Comparison of ENCODE assay signal across 39 cellular contexts in genomic region chr12:70933133-70933532, GRCh38. TPM values are rescaled to one million over a fixed set of nuclear protein-coding genes. Genes with fewer than 3 reads are reported as not detected.
"Had no signal": no experiment of that assay in that cellular context is flagged by ENCODE, and none has a peak within 500 bp of the region (broad histone marks: within the 10 kb centered on the region; RNA-seq: fewer than 3 reads in every experiment).

No MANE protein-coding gene starts in this region.

- ATAC-seq: activated CD8-positive, alpha-beta memory T cell treated with anti-CD3 and anti-CD28 coated beads, Interleukin-2, amount 10 ng/mL, durations not matched to agents 7 days and 5 days; activated CD8-positive, alpha-beta T cell treated with anti-CD3 and anti-CD28 coated beads, Interleukin-2, amount 10 ng/mL, durations not matched to agents 7 days and 5 days; activated naive CD8-positive, alpha-beta T cell treated with anti-CD3 and anti-CD28 coated beads, Interleukin-2, amount 50 U/mL, for 24 hours; T-cell; T-helper 17 cell had no signal

- H3K27ac ChIP-seq: ascending aorta, cardiac muscle cell, VCaP had no signal

- H3K4me3 ChIP-seq: ascending aorta, cardiac muscle cell had no signal

- DNase-seq: activated B cell treated with CpG ODN at 0.5 μM for 24 hours; activated CD4-positive, alpha-beta memory T cell treated with anti-CD3 and anti-CD28 coated beads, Interleukin-2, amount 10 ng/mL, durations not matched to agents 7 days and 5 days; activated CD4-positive, alpha-beta T cell treated with anti-CD3 and anti-CD28 coated beads for 4 hours; activated CD4-positive, alpha-beta T cell treated with anti-CD3 and anti-CD28 coated beads, Interleukin-2, amount 10 ng/mL, durations not matched to agents 24 days and 14 days; activated CD4-positive, alpha-beta T cell treated with anti-CD3 and anti-CD28 coated beads, Interleukin-2, amount 50 U/mL, for 1 hour; activated CD4-positive, alpha-beta T cell treated with anti-CD3 and anti-CD28 coated beads, Interleukin-2, amount 50 U/mL, for 4 hours; activated CD4-positive, CD25-positive, alpha-beta regulatory T cell treated with anti-CD3 and anti-CD28 coated beads, Interleukin-2, amount 50 U/mL, for 72 hours; activated CD8-positive, alpha-beta memory T cell treated with anti-CD3 and anti-CD28 coated beads for 24 hours; activated CD8-positive, alpha-beta memory T cell treated with anti-CD3 and anti-CD28 coated beads, Interleukin-2, amount 10 ng/mL, durations not matched to agents 7 days and 5 days; activated CD8-positive, alpha-beta memory T cell treated with anti-CD3 and anti-CD28 coated beads, Interleukin-2, amount 50 U/mL, for 48 hours; activated CD8-positive, alpha-beta T cell treated with anti-CD3 and anti-CD28 coated beads, Interleukin-2, amount 10 ng/mL, durations not matched to agents 7 days and 5 days; activated effector memory CD4-positive, alpha-beta T cell treated with Interleukin-2 at 50 U/mL for 16 hours; activated gamma-delta T cell; activated naive CD4-positive, alpha-beta T cell treated with anti-CD3 and anti-CD28 coated beads, Interleukin-2, amount 10 ng/mL, durations not matched to agents 7 days and 5 days; activated naive CD4-positive, alpha-beta T cell treated with Interleukin-2 at 50 U/mL for 16 hours; activated naive CD8-positive, alpha-beta T cell treated with anti-CD3 and anti-CD28 coated beads, Interleukin-2, amount 10 ng/mL, durations not matched to agents 7 days and 5 days; activated naive CD8-positive, alpha-beta T cell treated with anti-CD3 and anti-CD28 coated beads, Interleukin-2, amount 50 U/mL, for 24 hours; activated T-cell treated with anti-CD3 and anti-CD28 coated beads, Interleukin-2, amount 50 U/mL, for 24 hours; activated T-cell treated with anti-CD3 and anti-CD28 coated beads, Interleukin-2, amount 50 U/mL, for 48 hours; amygdala; anterior cingulate cortex; caudate nucleus; cerebellar nuclear complex; T-cell; T-helper 17 cell; T-helper 9 cell had no signal

- FAIRE-seq: bronchial epithelial cell, TTC549 had no signal

- H3K4me3 Mint-ChIP-seq: activated B cell treated with CpG ODN at 0.5 μM for 24 hours; activated CD4-positive, alpha-beta memory T cell treated with anti-CD3 and anti-CD28 coated beads, Interleukin-2, amount 10 ng/mL, durations not matched to agents 7 days and 5 days; activated CD4-positive, alpha-beta T cell treated with anti-CD3 and anti-CD28 coated beads, Interleukin-2, amount 10 ng/mL, durations not matched to agents 24 days and 14 days; activated CD8-positive, alpha-beta memory T cell treated with anti-CD3 and anti-CD28 coated beads, Interleukin-2, amount 10 ng/mL, durations not matched to agents 7 days and 5 days; activated CD8-positive, alpha-beta T cell treated with anti-CD3 and anti-CD28 coated beads, Interleukin-2, amount 10 ng/mL, durations not matched to agents 7 days and 5 days; activated naive CD4-positive, alpha-beta T cell treated with anti-CD3 and anti-CD28 coated beads, Interleukin-2, amount 10 ng/mL, durations not matched to agents 7 days and 5 days; activated naive CD4-positive, alpha-beta T cell treated with anti-CD3 and anti-CD28 coated beads, Interleukin-2, amount 50 U/mL, for 24 hours; activated naive CD8-positive, alpha-beta T cell; activated naive CD8-positive, alpha-beta T cell treated with anti-CD3 and anti-CD28 coated beads, Interleukin-2, amount 10 ng/mL, durations not matched to agents 7 days and 5 days; activated naive CD8-positive, alpha-beta T cell treated with anti-CD3 and anti-CD28 coated beads, Interleukin-2, amount 50 U/mL, for 24 hours; activated T-cell treated with anti-CD3 and anti-CD28 coated beads, Interleukin-2, amount 50 U/mL, for 24 hours; brain; central memory CD8-positive, alpha-beta T cell; T-cell; T-helper 17 cell; T-helper 2 cell treated with Interferon-gamma antibody and Interleukin-4, amounts not matched to agents 5 μg/mL and 100 μg/mL, for 36 hours had no signal

- H3K9me3 Mint-ChIP-seq: activated B cell treated with CpG ODN at 0.5 μM for 24 hours; activated CD4-positive, alpha-beta memory T cell treated with anti-CD3 and anti-CD28 coated beads, Interleukin-2, amount 10 ng/mL, durations not matched to agents 7 days and 5 days; activated CD4-positive, alpha-beta T cell treated with anti-CD3 and anti-CD28 coated beads, Interleukin-2, amount 10 ng/mL, durations not matched to agents 24 days and 14 days; activated naive CD4-positive, alpha-beta T cell treated with anti-CD3 and anti-CD28 coated beads, Interleukin-2, amount 10 ng/mL, durations not matched to agents 7 days and 5 days; activated naive CD8-positive, alpha-beta T cell treated with anti-CD3 and anti-CD28 coated beads, Interleukin-2, amount 10 ng/mL, durations not matched to agents 7 days and 5 days; activated naive CD8-positive, alpha-beta T cell treated with anti-CD3 and anti-CD28 coated beads, Interleukin-2, amount 50 U/mL, for 24 hours; activated T-cell treated with anti-CD3 and anti-CD28 coated beads, Interleukin-2, amount 50 U/mL, for 24 hours; activated T-helper 2 cell treated with anti-CD3 and anti-CD28 coated beads, Interferon-gamma antibody, Interleukin-2, Interleukin-4, amounts not matched to agents 10 μg/mL and 5 μg/mL and 100 μg/mL, durations not matched to agents 14 hours and 24 hours and 36 hours; brain; T-cell; T-helper 2 cell treated with Interferon-gamma antibody and Interleukin-4, amounts not matched to agents 5 μg/mL and 100 μg/mL, for 36 hours had no signal

- H3K9me3 ChIP-seq: ascending aorta had no signal

- H3K27me3 Mint-ChIP-seq: activated CD4-positive, alpha-beta memory T cell treated with anti-CD3 and anti-CD28 coated beads, Interleukin-2, amount 10 ng/mL, durations not matched to agents 7 days and 5 days; activated CD4-positive, alpha-beta T cell treated with anti-CD3 and anti-CD28 coated beads, Interleukin-2, amount 10 ng/mL, durations not matched to agents 24 days and 14 days; activated CD8-positive, alpha-beta memory T cell treated with anti-CD3 and anti-CD28 coated beads, Interleukin-2, amount 10 ng/mL, durations not matched to agents 7 days and 5 days; activated naive CD4-positive, alpha-beta T cell treated with anti-CD3 and anti-CD28 coated beads, Interleukin-2, amount 10 ng/mL, durations not matched to agents 7 days and 5 days; activated naive CD8-positive, alpha-beta T cell; activated naive CD8-positive, alpha-beta T cell treated with anti-CD3 and anti-CD28 coated beads, Interleukin-2, amount 10 ng/mL, durations not matched to agents 7 days and 5 days; activated naive CD8-positive, alpha-beta T cell treated with anti-CD3 and anti-CD28 coated beads, Interleukin-2, amount 50 U/mL, for 24 hours; activated T-cell treated with anti-CD3 and anti-CD28 coated beads, Interleukin-2, amount 50 U/mL, for 24 hours; central memory CD8-positive, alpha-beta T cell; T-helper 17 cell had no signal

- H3K27me3 ChIP-seq: ascending aorta, cardiac muscle cell had no signal

- H3K4me1 Mint-ChIP-seq: activated B cell treated with CpG ODN at 0.5 μM for 24 hours; activated CD4-positive, alpha-beta memory T cell treated with anti-CD3 and anti-CD28 coated beads, Interleukin-2, amount 10 ng/mL, durations not matched to agents 7 days and 5 days; activated CD4-positive, alpha-beta T cell treated with anti-CD3 and anti-CD28 coated beads, Interleukin-2, amount 10 ng/mL, durations not matched to agents 24 days and 14 days; activated CD8-positive, alpha-beta memory T cell treated with anti-CD3 and anti-CD28 coated beads, Interleukin-2, amount 10 ng/mL, durations not matched to agents 7 days and 5 days; activated naive CD4-positive, alpha-beta T cell treated with anti-CD3 and anti-CD28 coated beads, Interleukin-2, amount 10 ng/mL, durations not matched to agents 7 days and 5 days; activated naive CD4-positive, alpha-beta T cell treated with anti-CD3 and anti-CD28 coated beads, Interleukin-2, amount 50 U/mL, for 24 hours; activated naive CD8-positive, alpha-beta T cell treated with anti-CD3 and anti-CD28 coated beads, Interleukin-2, amount 10 ng/mL, durations not matched to agents 7 days and 5 days; activated naive CD8-positive, alpha-beta T cell treated with anti-CD3 and anti-CD28 coated beads, Interleukin-2, amount 50 U/mL, for 24 hours; brain; central memory CD8-positive, alpha-beta T cell; T-cell; T-helper 17 cell had no signal

- H3K36me3 ChIP-seq: ascending aorta, cardiac muscle cell had no signal

- H3K27ac Mint-ChIP-seq: activated B cell treated with CpG ODN at 0.5 μM for 24 hours; activated CD4-positive, alpha-beta memory T cell treated with anti-CD3 and anti-CD28 coated beads, Interleukin-2, amount 10 ng/mL, durations not matched to agents 7 days and 5 days; activated CD4-positive, alpha-beta T cell treated with anti-CD3 and anti-CD28 coated beads, Interleukin-2, amount 10 ng/mL, durations not matched to agents 24 days and 14 days; activated CD8-positive, alpha-beta memory T cell treated with anti-CD3 and anti-CD28 coated beads, Interleukin-2, amount 10 ng/mL, durations not matched to agents 7 days and 5 days; activated CD8-positive, alpha-beta T cell treated with anti-CD3 and anti-CD28 coated beads, Interleukin-2, amount 10 ng/mL, durations not matched to agents 7 days and 5 days; activated naive CD4-positive, alpha-beta T cell treated with anti-CD3 and anti-CD28 coated beads, Interleukin-2, amount 10 ng/mL, durations not matched to agents 7 days and 5 days; activated naive CD4-positive, alpha-beta T cell treated with anti-CD3 and anti-CD28 coated beads, Interleukin-2, amount 50 U/mL, for 24 hours; activated naive CD8-positive, alpha-beta T cell; activated naive CD8-positive, alpha-beta T cell treated with anti-CD3 and anti-CD28 coated beads, Interleukin-2, amount 10 ng/mL, durations not matched to agents 7 days and 5 days; activated naive CD8-positive, alpha-beta T cell treated with anti-CD3 and anti-CD28 coated beads, Interleukin-2, amount 50 U/mL, for 24 hours; activated T-cell treated with anti-CD3 and anti-CD28 coated beads, Interleukin-2, amount 50 U/mL, for 24 hours; activated T-helper 2 cell treated with anti-CD3 and anti-CD28 coated beads, Interferon-gamma antibody, Interleukin-2, Interleukin-4, amounts not matched to agents 10 μg/mL and 5 μg/mL and 100 μg/mL, durations not matched to agents 14 hours and 24 hours and 36 hours; brain; T-cell; T-helper 17 cell; T-helper 2 cell treated with Interferon-gamma antibody and Interleukin-4, amounts not matched to agents 5 μg/mL and 100 μg/mL, for 36 hours had no signal

- H3K4me1 ChIP-seq: ascending aorta had no signal

- H3K36me3 Mint-ChIP-seq: activated CD8-positive, alpha-beta memory T cell treated with anti-CD3 and anti-CD28 coated beads, Interleukin-2, amount 10 ng/mL, durations not matched to agents 7 days and 5 days; activated naive CD4-positive, alpha-beta T cell treated with anti-CD3 and anti-CD28 coated beads, Interleukin-2, amount 10 ng/mL, durations not matched to agents 7 days and 5 days; activated naive CD4-positive, alpha-beta T cell treated with anti-CD3 and anti-CD28 coated beads, Interleukin-2, amount 50 U/mL, for 24 hours; activated naive CD8-positive, alpha-beta T cell; activated naive CD8-positive, alpha-beta T cell treated with anti-CD3 and anti-CD28 coated beads, Interleukin-2, amount 10 ng/mL, durations not matched to agents 7 days and 5 days; brain; T-cell had no signal

RNA-seq across cellular contexts. Expression of gene PTPRR, which starts 12.6 kb away (rescaled TPM):
- total RNA-seq: activated B cell treated with CpG ODN at 0.5 μM for 24 hours; activated CD4-positive, alpha-beta memory T cell treated with anti-CD3 and anti-CD28 coated beads, Interleukin-2, amount 10 ng/mL, durations not matched to agents 7 days and 5 days; activated CD4-positive, alpha-beta T cell treated with anti-CD3 and anti-CD28 coated beads, Interleukin-2, amount 10 ng/mL, durations not matched to agents 24 days and 14 days; activated CD8-positive, alpha-beta memory T cell treated with anti-CD3 and anti-CD28 coated beads, Interleukin-2, amount 10 ng/mL, durations not matched to agents 7 days and 5 days; activated CD8-positive, alpha-beta T cell treated with anti-CD3 and anti-CD28 coated beads, Interleukin-2, amount 10 ng/mL, durations not matched to agents 7 days and 5 days; activated naive CD8-positive, alpha-beta T cell treated with anti-CD3 and anti-CD28 coated beads, Interleukin-2, amount 10 ng/mL, durations not matched to agents 7 days and 5 days; activated T-helper 2 cell treated with anti-CD3 and anti-CD28 coated beads, Interferon-gamma antibody, Interleukin-2, Interleukin-4, amounts not matched to agents 10 μg/mL and 5 μg/mL and 100 μg/mL, durations not matched to agents 14 hours and 24 hours and 36 hours; ascending aorta; cardiac muscle cell; chondrocyte; T-cell; T-helper 1 cell treated with Interleukin-12 subunit alpha and Interleukin-12 subunit beta and Interleukin-4 antibody, amounts not matched to agents 30 ng/mL and 1 ng/mL, for 36 hours; T-helper 17 cell had no signal
- polyA plus RNA-seq: cardiac muscle cell had no signal
